In genomic region chr3:112133606-112134334, GRCh38 we compare ENCODE assay signal across 12 cellular contexts.
DNase-seq lines count a peak whose midpoint lies in the region; ATAC-seq, FAIRE-seq and TF ChIP-seq lines count a peak whose summit lies in the region.
"Had no signal": no experiment of that assay in that cellular context is flagged by ENCODE, and none has a peak within 500 bp of the region (broad histone marks: within the 10 kb centered on the region; RNA-seq: fewer than 3 reads in every experiment).

No MANE protein-coding gene starts in this region.

- TF ChIP-seq POLR2A in erythroblast (IDR thresholded peaks at IDR 0.05; ENCODE audit: low read length) = no peak

- H2AFZ ChIP-seq in SU-DHL-6 (ENCODE audit: low read depth, low read length, severe bottlenecking) = no peak overlapping the region

- H4K20me1 ChIP-seq in BLaER1 treated with 17β-estradiol and CSF1 and Interleukin-3, amounts not matched to agents 10 nM and 100 nM = no peaks in the 10 kb centered on the region
- H4K20me1 ChIP-seq in DOHH2 (ENCODE audit: control insufficient read depth, insufficient read depth, low read depth, low read length) (no peaks in the 10 kb centered on the region), SU-DHL-6 (ENCODE audit: low read depth, low read length) (no peaks in the 10 kb centered on the region)

- H3K9ac ChIP-seq in BLaER1 treated with 17β-estradiol and CSF1 and Interleukin-3, amounts not matched to agents 10 nM and 100 nM = no peak overlapping the region; a peak in 3 of 22 replicates
- peak overlapping the region; percentile 86 for H3K9ac ChIP-seq in SU-DHL-6 (ENCODE audit: low read length)

- no peaks in the 10 kb centered on the region for H3K27me3 ChIP-seq in BLaER1 treated with 17β-estradiol and CSF1 and Interleukin-3, amounts not matched to agents 10 nM and 100 nM
- H3K27me3 ChIP-seq in DOHH2 (ENCODE audit: control insufficient read depth, low read length) = no peaks in the 10 kb centered on the region
- no peaks in the 10 kb centered on the region for H3K27me3 ChIP-seq in SU-DHL-6 (ENCODE audit: low read length)
- H3K27me3 ChIP-seq: BE2C, heart left ventricle had no signal

- H3K79me2 ChIP-seq in DOHH2 (ENCODE audit: control insufficient read depth, low read length) (peaks cover 68% of the 10 kb centered on the region), SU-DHL-6 (ENCODE audit: insufficient read depth, low read length) (peaks cover 46% of the 10 kb centered on the region)

- TF ChIP-seq CTCF in DOHH2 (IDR thresholded peaks at IDR 0.05; ENCODE audit: low read depth, low read length, poor library complexity, severe bottlenecking) (no peak), SU-DHL-6 (IDR thresholded peaks at IDR 0.05; ENCODE audit: insufficient read depth, low read length, poor library complexity, severe bottlenecking) (no peak)

- H3K36me3 ChIP-seq in BLaER1 treated with 17β-estradiol and CSF1 and Interleukin-3, amounts not matched to agents 10 nM and 100 nM = peaks cover 0 to 11% (median 0%) of the 10 kb centered on the region in 11 experiments; a peak in 1 of 22 replicates
- H3K36me3 ChIP-seq in DOHH2 (ENCODE audit: control insufficient read depth, low read length) (peaks cover 42% of the 10 kb centered on the region), SU-DHL-6 (ENCODE audit: low read length) (peaks cover 8% of the 10 kb centered on the region)
- H3K36me3 ChIP-seq: BE2C had no signal

- DNase-seq in erythroblast (lab: John Stamatoyannopoulos, UW) (peak; percentile 6 to 18), RCC 7860 (ENCODE audit: low spot score) (no peak), midbrain (lab: John Stamatoyannopoulos, UW) (no peak), NCI-H187 (lab: John Stamatoyannopoulos, UW) (no peak)
- DNase-seq: BE2C, NCI-H1694 treated with DMSO at 0.1 percent for 48 hours had no signal

- H3K9me2 ChIP-seq in DOHH2 (replicated peaks; ENCODE audit: control insufficient read depth, low read length) = no peaks in the 10 kb centered on the region
- no peaks in the 10 kb centered on the region for H3K9me2 ChIP-seq in SU-DHL-6 (replicated peaks; ENCODE audit: insufficient read depth, low read length)

- H3K27ac ChIP-seq in BLaER1 treated with 17β-estradiol and CSF1 and Interleukin-3, amounts not matched to agents 10 nM and 100 nM = peak overlapping the region in 7 of 11 experiments; percentile 16 to 61 (median 54); a peak in 6 of 22 replicates
- H3K27ac ChIP-seq in DOHH2 (ENCODE audit: low read depth, low read length) = peak overlapping the region; percentile 99
- peak overlapping the region; percentile 94 for H3K27ac ChIP-seq in SU-DHL-6 (ENCODE audit: low read depth, low read length)

- H3K4me2 ChIP-seq in BLaER1 treated with 17β-estradiol and CSF1 and Interleukin-3, amounts not matched to agents 10 nM and 100 nM = peak overlapping the region; percentile 63 to 93 (median 82)
- H3K4me2 ChIP-seq in DOHH2 (ENCODE audit: low read length) (peak overlapping the region; percentile 97), SU-DHL-6 (ENCODE audit: low read depth, low read length, poor library complexity, severe bottlenecking) (peak overlapping the region; percentile 95)

- no peaks in the 10 kb centered on the region for H3K9me3 ChIP-seq in BLaER1 treated with 17β-estradiol and CSF1 and Interleukin-3, amounts not matched to agents 10 nM and 100 nM (replicated peaks in 1 of 11)
- H3K9me3 ChIP-seq in DOHH2 (ENCODE audit: control insufficient read depth, insufficient read depth, low read length) (no peaks in the 10 kb centered on the region), SU-DHL-6 (ENCODE audit: insufficient read depth, low read length) (no peaks in the 10 kb centered on the region)
- H3K9me3 ChIP-seq: BE2C, heart left ventricle had no signal

- H3F3A ChIP-seq in DOHH2 (ENCODE audit: control insufficient read depth, insufficient read depth) (peaks cover 71% of the 10 kb centered on the region), SU-DHL-6 (ENCODE audit: insufficient read depth) (peaks cover 71% of the 10 kb centered on the region)

- H3K4me1 ChIP-seq in BLaER1 treated with 17β-estradiol and CSF1 and Interleukin-3, amounts not matched to agents 10 nM and 100 nM = peaks cover 51 to 99% (median 90%) of the 10 kb centered on the region in 10 experiments
- peaks cover 76% of the 10 kb centered on the region for H3K4me1 ChIP-seq in DOHH2 (ENCODE audit: control insufficient read depth, low read length)

- peak overlapping the region in 4 of 10 experiments; percentile 25 to 62 (median 50); a peak in 4 of 20 replicates for H3K4me3 ChIP-seq in BLaER1 treated with 17β-estradiol and CSF1 and Interleukin-3, amounts not matched to agents 10 nM and 100 nM
- H3K4me3 ChIP-seq in DOHH2 (ENCODE audit: low read length) (peak overlapping the region; percentile 93), SU-DHL-6 (ENCODE audit: insufficient read depth, low read length, poor library complexity, severe bottlenecking) (peak overlapping the region; percentile 91)

- no peak for ATAC-seq in HG02763 (IDR thresholded peaks at IDR 0.05; ENCODE audit: unreplicated experiment)

- FAIRE-seq in RCC 7860 (lab: Jason Lieb, UNC) = no peak
- FAIRE-seq: H1 had no signal

Comparison
In these comparisons a context has a peak if more than half of its experiments do, and no peak if none do; other contexts are left out.
1. DNase-seq: peak in erythroblast (2 of 2); none in RCC 7860 (single experiment), midbrain (single experiment) and NCI-H187 (0 of 2).
2. Peak in every context shown above with its lines, with median percentiles within 50 percentile points of each other: H3K27ac ChIP-seq and H3K4me2 ChIP-seq.